8 cellular contexts compared by ENCODE assay signal in the genomic region with DNA sequence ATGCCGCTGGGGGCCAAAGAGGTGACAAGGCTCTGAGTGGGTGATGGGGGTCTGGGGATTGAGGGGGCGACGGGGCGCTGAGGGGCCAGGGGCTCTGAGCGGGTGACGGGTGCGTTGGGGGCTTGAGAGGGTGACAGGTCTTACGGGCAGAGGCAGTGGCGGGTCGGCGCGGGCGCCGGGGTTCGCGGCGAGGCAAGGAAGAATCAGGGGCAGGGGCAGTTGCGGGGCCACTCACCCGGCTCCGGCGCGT. TPM values are rescaled to one million over a fixed set of nuclear protein-coding genes. Genes with fewer than 3 reads are reported as not detected.
DNase-seq lines count a peak whose midpoint lies in the region; ATAC-seq and TF ChIP-seq lines count a peak whose summit lies in the region.

No MANE protein-coding gene starts in this region.

- peak overlapping the region; percentile 95 for H3K4me3 Mint-ChIP-seq in nephron progenitor cell

- peaks cover 44% of the 10 kb centered on the region for H3K9me3 Mint-ChIP-seq in nephron progenitor cell

- no peaks in the 10 kb centered on the region for H3K27me3 ChIP-seq in dorsolateral prefrontal cortex

- H3K27ac ChIP-seq in C4-2B (peak overlapping the region; percentile 99), dorsolateral prefrontal cortex (peak overlapping the region; percentile 44 to 100 (median 98))

- H3K4me1 Mint-ChIP-seq in nephron progenitor cell, result peaks cover 57% of the 10 kb centered on the region

- peak overlapping the region; percentile 99 for H3K4me3 ChIP-seq in LNCaP clone FGC (ENCODE audit: low read depth, low read length)
- H3K4me3 ChIP-seq in dorsolateral prefrontal cortex, result peak overlapping the region; percentile 56 to 100 (median 90)

- no peak for TF ChIP-seq CTCF in C4-2B (conservative IDR thresholded peaks at IDR 0.05)
- no peak for TF ChIP-seq CTCF in LNCaP clone FGC (IDR thresholded peaks at IDR 0.05; ENCODE audit: control insufficient read depth, extremely low read depth, insufficient read depth)
- TF ChIP-seq CTCF in dorsolateral prefrontal cortex (IDR thresholded peaks at IDR 0.05 in 54 of 56, conservative IDR thresholded peaks at IDR 0.05 in 2 of 56; ENCODE audit: low read depth in 1 of 56, partially characterized antibody in 56 of 56), result no peak
- TF ChIP-seq CTCF in nephron progenitor cell (IDR thresholded peaks at IDR 0.05), result no peak

- DNase-seq in LNCaP clone FGC (ENCODE audit: low read depth) (no peak), dorsolateral prefrontal cortex (no peak), nephron progenitor cell (no peak), GOT3 (lab: John Stamatoyannopoulos, UW) (no peak), GF-D8 (lab: John Stamatoyannopoulos, UW) (no peak), NCI-H2171 treated with DMSO at 0.1 percent for 48 hours (lab: John Stamatoyannopoulos, UW) (no peak)

- H3K36me3 Mint-ChIP-seq in nephron progenitor cell (ENCODE audit: low read depth), result peaks cover 68% of the 10 kb centered on the region

- intact Hi-C loops in dorsolateral prefrontal cortex (cut with DNase I), result loop anchor here (1.0 to 5.0 kb wide), 6 partner anchors 55 to 230 kb away; partner anchors contain the start of genes STAU1 (in 2 of the 2), CSE1L (in 1 of the 2) and DDX27 (in 1 of the 2)

- no peak overlapping the region for H3K27ac Mint-ChIP-seq in nephron progenitor cell

- H3K27me3 Mint-ChIP-seq in nephron progenitor cell (ENCODE audit: low read depth, poor library complexity), result no peaks in the 10 kb centered on the region

- ATAC-seq in HG03196 (IDR thresholded peaks at IDR 0.05; ENCODE audit: unreplicated experiment), result no peak

RNA-seq across cellular contexts. Expression of gene ZNFX1, which starts 0.1 kb away (rescaled TPM):
- total RNA-seq in dorsolateral prefrontal cortex, result 10 to 100 TPM; 21.0 to 37.9 (median 26.1) TPM

RNA-seq across cellular contexts. Expression of gene DDX27, which starts 58.5 kb away (rescaled TPM):
- 10 to 100 TPM; 19.9 to 45.2 (median 27.8) TPM for total RNA-seq in dorsolateral prefrontal cortex
